Comparison of ENCODE assay signal across 1 cellular context in genomic region chr3:57961177-57961827, GRCh38.
TF ChIP-seq lines count a peak whose summit lies in the region.

No MANE protein-coding gene starts in this region.

TF ChIP-seq in HepG2, 621 proteins besides CTCF, POLR2A, EP300 and RAD21 (continued from another document and continues in another):
- no peak; the same call in 1 of the 2 replicates for TF ChIP-seq USF2 (IDR thresholded peaks at IDR 0.05; ENCODE audit: low read depth, low read length)
- peak; percentile 68; the same call in 1 of the 2 replicates for TF ChIP-seq USF2 (CRISPR knock-in tag; IDR thresholded peaks at IDR 0.05; ENCODE audit: borderline replicate concordance)
- TF ChIP-seq CHD4 (IDR thresholded peaks at IDR 0.05; ENCODE audit: borderline replicate concordance, low read length): peak; percentile 61; the same call in 1 of the 2 replicates
- TF ChIP-seq NFKB2 (CRISPR knock-in tag; IDR thresholded peaks at IDR 0.05; ENCODE audit: borderline replicate concordance): peak; percentile 49; the same call in 1 of the 2 replicates
- 0 out of 2 replicates have a peak, but pooled peaks have one; percentile 34 for TF ChIP-seq ATF5 (CRISPR knock-in tag; IDR thresholded peaks at IDR 0.05; ENCODE audit: low read depth)
- TF ChIP-seq CAMTA2 (CRISPR knock-in tag; IDR thresholded peaks at IDR 0.05; ENCODE audit: borderline replicate concordance): no peak
- no peak for TF ChIP-seq ZFAT (CRISPR knock-in tag; conservative IDR thresholded peaks at IDR 0.05)
- peak; percentile 39; the same call in 1 of the 2 replicates for TF ChIP-seq SPEN (CRISPR knock-in tag; IDR thresholded peaks at IDR 0.05; ENCODE audit: low read depth)
- no peak for TF ChIP-seq DR1 (CRISPR knock-in tag; IDR thresholded peaks at IDR 0.05)
- 0 out of 2 replicates have a peak, but pooled peaks have one; percentile 1 for TF ChIP-seq WIZ (CRISPR knock-in tag; IDR thresholded peaks at IDR 0.05)
- peak; percentile 89 for TF ChIP-seq NR2F2 (IDR thresholded peaks at IDR 0.05; ENCODE audit: borderline replicate concordance, low read depth)
- peak; percentile 88; the same call in 1 of the 2 replicates for TF ChIP-seq NCOR1 (IDR thresholded peaks at IDR 0.05; ENCODE audit: borderline replicate concordance, low read length)
- TF ChIP-seq PRDM15 (CRISPR knock-in tag; IDR thresholded peaks at IDR 0.05): peak; percentile 26; the same call in 1 of the 2 replicates
- peak; percentile 87; the same call in 1 of the 2 replicates for TF ChIP-seq ERF (CRISPR knock-in tag; IDR thresholded peaks at IDR 0.05)
- TF ChIP-seq RXRB (CRISPR knock-in tag; IDR thresholded peaks at IDR 0.05; ENCODE audit: borderline replicate concordance): peak; percentile 96
- no peak for TF ChIP-seq AHR (CRISPR knock-in tag; IDR thresholded peaks at IDR 0.05)
- no peak for TF ChIP-seq ZNF749 (CRISPR knock-in tag; IDR thresholded peaks at IDR 0.05; ENCODE audit: borderline replicate concordance)
- TF ChIP-seq ZNF281 (CRISPR knock-in tag; IDR thresholded peaks at IDR 0.05; ENCODE audit: borderline replicate concordance): peak; percentile 62; the same call in 1 of the 2 replicates
- TF ChIP-seq TRIM24 (CRISPR knock-in tag; IDR thresholded peaks at IDR 0.05): peak; percentile 57; the same call in 1 of the 2 replicates
- no peak for TF ChIP-seq ZNF546 (CRISPR knock-in tag; conservative IDR thresholded peaks at IDR 0.05)
- no peak for TF ChIP-seq PRPF4 (IDR thresholded peaks at IDR 0.05; ENCODE audit: low read depth, low read length, poor library complexity, severe bottlenecking)
- TF ChIP-seq ZNF383 (CRISPR knock-in tag; IDR thresholded peaks at IDR 0.05; ENCODE audit: borderline replicate concordance): no peak
- TF ChIP-seq HNF1B (CRISPR knock-in tag; IDR thresholded peaks at IDR 0.05): peak; percentile 53
- no peak for TF ChIP-seq ZNF335 (CRISPR knock-in tag; IDR thresholded peaks at IDR 0.05)
- no peak for TF ChIP-seq SNRNP70 (IDR thresholded peaks at IDR 0.05; ENCODE audit: low read depth, low read length)
- TF ChIP-seq NFE2L1 (CRISPR knock-in tag; IDR thresholded peaks at IDR 0.05; ENCODE audit: borderline replicate concordance): no peak
- no peak for TF ChIP-seq SP1 (IDR thresholded peaks at IDR 0.05)
- TF ChIP-seq SP1 (CRISPR knock-in tag; IDR thresholded peaks at IDR 0.05): peak; percentile 38; the same call in 1 of the 2 replicates
- no peak for TF ChIP-seq MTF1 (CRISPR knock-in tag; IDR thresholded peaks at IDR 0.05)
- TF ChIP-seq ZNF577 (CRISPR knock-in tag; IDR thresholded peaks at IDR 0.05; ENCODE audit: borderline replicate concordance, low read depth): no peak
- TF ChIP-seq ZNF205 (CRISPR knock-in tag; IDR thresholded peaks at IDR 0.05): peak; percentile 65; the same call in 1 of the 2 replicates
- peak; percentile 87 for TF ChIP-seq ZNF543 (CRISPR knock-in tag; IDR thresholded peaks at IDR 0.05)
- no peak for TF ChIP-seq ZBTB21 (CRISPR knock-in tag; IDR thresholded peaks at IDR 0.05)
- TF ChIP-seq ZNF800 (CRISPR knock-in tag; IDR thresholded peaks at IDR 0.05): no peak
- peak; percentile 42; the same call in 1 of the 2 replicates for TF ChIP-seq YEATS4 (CRISPR knock-in tag; IDR thresholded peaks at IDR 0.05; ENCODE audit: borderline replicate concordance)
- 0 out of 2 replicates have a peak, but pooled peaks have one; percentile 21 for TF ChIP-seq ZNF44 (CRISPR knock-in tag; IDR thresholded peaks at IDR 0.05)
- TF ChIP-seq PPARG (CRISPR knock-in tag; conservative IDR thresholded peaks at IDR 0.05): peak; percentile 93
- TF ChIP-seq HES4 (CRISPR knock-in tag; IDR thresholded peaks at IDR 0.05; ENCODE audit: borderline replicate concordance): no peak
- peak; percentile 69 for TF ChIP-seq HDAC1 (CRISPR knock-in tag; IDR thresholded peaks at IDR 0.05)
- 0 out of 2 replicates have a peak, but pooled peaks have one; percentile 21 for TF ChIP-seq ZNF343 (CRISPR knock-in tag; IDR thresholded peaks at IDR 0.05)
- peak; percentile 68; the same call in 1 of the 2 replicates for TF ChIP-seq TFE3 (CRISPR knock-in tag; IDR thresholded peaks at IDR 0.05)
- no peak for TF ChIP-seq GPBP1L1 (CRISPR knock-in tag; IDR thresholded peaks at IDR 0.05)
- no peak for TF ChIP-seq SIX4 (CRISPR knock-in tag; IDR thresholded peaks at IDR 0.05)
- no peak for TF ChIP-seq NONO (IDR thresholded peaks at IDR 0.05)
- no peak; the same call in 1 of the 2 replicates for TF ChIP-seq NONO (CRISPR knock-in tag; conservative IDR thresholded peaks at IDR 0.05)
- TF ChIP-seq FLYWCH1 (CRISPR knock-in tag; IDR thresholded peaks at IDR 0.05): no peak
- TF ChIP-seq ZNF138 (CRISPR knock-in tag; IDR thresholded peaks at IDR 0.05; ENCODE audit: low read depth): no peak
- no peak for TF ChIP-seq AGO1 (IDR thresholded peaks at IDR 0.05; ENCODE audit: low read depth, low read length, poor library complexity, severe bottlenecking)
- TF ChIP-seq ZNF720 (CRISPR knock-in tag; IDR thresholded peaks at IDR 0.05): no peak
- TF ChIP-seq FOXA1 (IDR thresholded peaks at IDR 0.05): no peak
- TF ChIP-seq FOXA1 (CRISPR knock-in tag; IDR thresholded peaks at IDR 0.05): peak; percentile 65; the same call in 1 of the 2 replicates
- TF ChIP-seq ZNF513 (CRISPR knock-in tag; conservative IDR thresholded peaks at IDR 0.05): no peak
